ENCODE assay signal across 8 cellular contexts in the genomic region with DNA sequence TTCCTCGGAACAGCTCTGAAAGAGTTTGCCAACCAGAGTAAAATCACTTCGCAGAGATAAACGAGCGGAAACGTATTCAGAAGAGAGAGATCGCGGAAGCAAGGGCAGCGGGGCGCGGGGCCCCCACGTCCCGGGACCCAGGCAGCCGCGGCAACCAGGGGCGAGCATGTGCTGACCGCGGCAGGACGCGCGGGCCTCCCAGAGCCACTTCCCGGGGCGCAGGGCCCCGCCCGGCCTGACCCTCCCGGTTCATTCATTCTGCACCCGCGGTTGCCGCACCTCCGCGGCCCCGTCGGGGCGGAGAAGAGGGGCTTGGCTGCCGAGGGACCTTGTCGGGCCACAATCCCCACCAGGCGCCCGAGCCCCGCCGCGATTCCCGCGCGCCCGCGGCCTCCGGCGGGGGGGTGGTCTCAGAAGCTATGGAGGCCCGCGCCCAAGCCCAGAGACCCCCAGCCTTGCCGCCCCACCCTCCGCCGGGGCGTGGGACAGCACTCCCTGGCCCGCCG. TPM values are rescaled to one million over a fixed set of nuclear protein-coding genes. Genes with fewer than 3 reads are reported as not detected.
DNase-seq lines count a peak whose midpoint lies in the region; ATAC-seq, FAIRE-seq and TF ChIP-seq lines count a peak whose summit lies in the region.

No MANE protein-coding gene starts in this region.

- no peak for FAIRE-seq in HTR-8/SVneo (lab: Jason Lieb, UNC)

- H3K36me3 ChIP-seq in DOHH2 (ENCODE audit: control insufficient read depth, low read length) = peaks cover 27% of the 10 kb centered on the region

- ATAC-seq in HG03432 (IDR thresholded peaks at IDR 0.05; ENCODE audit: unreplicated experiment) (peak; percentile 3), GM18868 (IDR thresholded peaks at IDR 0.05; ENCODE audit: unreplicated experiment) (no peak)

- H4K20me1 ChIP-seq in DOHH2 (ENCODE audit: control insufficient read depth, insufficient read depth, low read depth, low read length) = peaks cover 44% of the 10 kb centered on the region

- H3K4me3 Mint-ChIP-seq in dendritic cell treated with granulocyte-macrophage colony-stimulating factor and Interleukin-4, amounts not matched to agents 40 ng/mL and 50 ng/mL, for 4 days = peak overlapping the region; percentile 87

- no peaks in the 10 kb centered on the region for H3K9me2 ChIP-seq in DOHH2 (replicated peaks; ENCODE audit: control insufficient read depth, low read length)

- H3K27me3 ChIP-seq in DOHH2 (ENCODE audit: control insufficient read depth, low read length) = no peaks in the 10 kb centered on the region; the same call in 1 of the 2 replicates

- H3K27me3 Mint-ChIP-seq in dendritic cell treated with granulocyte-macrophage colony-stimulating factor and Interleukin-4, amounts not matched to agents 40 ng/mL and 50 ng/mL, for 4 days = no peaks in the 10 kb centered on the region

- H3K79me2 ChIP-seq in DOHH2 (ENCODE audit: control insufficient read depth, low read length) = peaks cover 73% of the 10 kb centered on the region

- peak; percentile 13 for DNase-seq in activated CD4-positive, alpha-beta T cell treated with anti-CD3 and anti-CD28 coated beads for 1 hour
- DNase-seq in lung microvascular endothelial cell (ENCODE audit: low read depth in 2 of 2) (peak; percentile 41 to 45), HTR-8/SVneo (ENCODE audit: insufficient read length, low spot score) (no peak)
- peak; percentile 37 for DNase-seq in stimulated activated naive CD4-positive, alpha-beta T cell treated with Interleukin-2 at 50 U/mL for 16 hours (lab: John Stamatoyannopoulos, UW)

- peaks cover 54% of the 10 kb centered on the region for H3K4me1 Mint-ChIP-seq in dendritic cell treated with granulocyte-macrophage colony-stimulating factor and Interleukin-4, amounts not matched to agents 40 ng/mL and 50 ng/mL, for 4 days (ENCODE audit: low read depth)

- TF ChIP-seq CTCF in DOHH2 (IDR thresholded peaks at IDR 0.05; ENCODE audit: low read depth, low read length, poor library complexity, severe bottlenecking) = no peak

- intact Hi-C loops in dendritic cell treated with granulocyte-macrophage colony-stimulating factor and Interleukin-4, amounts not matched to agents 40 ng/mL and 50 ng/mL, for 4 days (cut with micrococcal nuclease) = no loop called here

- peak overlapping the region; percentile 94 for H3K4me3 ChIP-seq in DOHH2 (ENCODE audit: low read length)

- H3K9me3 Mint-ChIP-seq in dendritic cell treated with granulocyte-macrophage colony-stimulating factor and Interleukin-4, amounts not matched to agents 40 ng/mL and 50 ng/mL, for 4 days = no peaks in the 10 kb centered on the region

- peak overlapping the region; percentile 77 for H3K27ac ChIP-seq in DOHH2 (ENCODE audit: low read depth, low read length)

- peaks cover 8% of the 10 kb centered on the region for H3F3A ChIP-seq in DOHH2 (ENCODE audit: control insufficient read depth, insufficient read depth)

- H3K4me1 ChIP-seq in DOHH2 (ENCODE audit: control insufficient read depth, low read length) = peaks cover 59% of the 10 kb centered on the region

- H3K36me3 Mint-ChIP-seq in dendritic cell treated with granulocyte-macrophage colony-stimulating factor and Interleukin-4, amounts not matched to agents 40 ng/mL and 50 ng/mL, for 4 days (ENCODE audit: low read depth) = peaks cover 28% of the 10 kb centered on the region

- H3K4me2 ChIP-seq in DOHH2 (ENCODE audit: low read length) = peak overlapping the region; percentile 95

- H3K27ac Mint-ChIP-seq in dendritic cell treated with granulocyte-macrophage colony-stimulating factor and Interleukin-4, amounts not matched to agents 40 ng/mL and 50 ng/mL, for 4 days = peak overlapping the region; percentile 94

- H3K9me3 ChIP-seq in DOHH2 (ENCODE audit: control insufficient read depth, insufficient read depth, low read length) = no peaks in the 10 kb centered on the region

RNA-seq across cellular contexts. Expression of gene UBE2N, which starts 0.6 kb away (rescaled TPM):
- total RNA-seq in lung microvascular endothelial cell = 96.8 and 118 TPM in 2 replicates

RNA-seq across cellular contexts. Expression of gene MRPL42, which starts 26.1 kb away (rescaled TPM):
- 37.9 and 44.9 TPM in 2 replicates for total RNA-seq in lung microvascular endothelial cell
